Comparison of ENCODE assay signal across 24 cellular contexts in the genomic region with DNA sequence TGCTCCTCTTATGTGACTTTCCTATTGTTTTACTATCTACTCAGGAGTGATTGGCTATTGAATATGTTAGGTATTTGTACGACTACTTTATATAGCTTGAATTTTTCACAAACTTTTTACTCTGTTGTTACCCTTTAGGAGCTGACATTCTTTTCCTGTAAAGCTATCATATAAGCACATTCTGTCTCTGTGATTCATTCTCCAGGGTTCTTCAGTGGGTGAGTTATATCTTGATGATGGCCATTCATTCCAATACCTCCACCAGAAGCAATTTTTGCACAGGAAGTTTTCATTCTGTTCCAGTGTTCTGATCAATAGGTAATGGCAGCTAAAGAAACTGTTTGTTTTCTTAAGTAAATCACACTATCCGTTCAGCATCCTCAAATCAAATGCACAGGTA. TPM values are rescaled to one million over a fixed set of nuclear protein-coding genes. Genes with fewer than 3 reads are reported as not detected.
A peak's percentile ranks its signal among the peaks of the same experiment; 100 is the strongest.
DNase-seq lines count a peak whose midpoint lies in the region; ATAC-seq lines count a peak whose summit lies in the region.
"Had no signal": no experiment of that assay in that cellular context is flagged by ENCODE, and none has a peak within 500 bp of the region (broad histone marks: within the 10 kb centered on the region; RNA-seq: fewer than 3 reads in every experiment).

No MANE protein-coding gene starts in this region.

- DNase-seq in activated T-cell treated with anti-CD3 and anti-CD28 coated beads, Interleukin-2, amount 50 U/mL, for 72 hours = no peak
- DNase-seq in activated T-cell treated with anti-CD3 and anti-CD28 coated beads for 4 hours = no peak
- DNase-seq in astrocyte of the hippocampus (ENCODE audit: low read depth, low spot score) = peak; percentile 21
- peak; percentile 7 for DNase-seq in glomerular visceral epithelial cell (ENCODE audit: extremely low spot score)
- DNase-seq in activated naive CD4-positive, alpha-beta T cell treated with Interleukin-2 at 50 U/mL for 16 hours = no peak
- no peak for DNase-seq in stimulated activated CD4-positive, alpha-beta T cell treated with anti-CD3 and anti-CD28 coated beads, Interleukin-2, amount 100 ng/mL, for 48 hours
- DNase-seq: activated B cell treated with CpG ODN at 0.5 μM for 24 hours; activated CD8-positive, alpha-beta T cell treated with anti-CD3 and anti-CD28 coated beads for 36 hours; adrenal gland; DMS53; H7; mesendoderm; NCI-H1092; NCI-H2029; NCI-H748 treated with DMSO at 0.1 percent for 48 hours; nucleus accumbens; stimulated activated CD4-positive, alpha-beta T cell treated with anti-CD3 and anti-CD28 coated beads, Interleukin-1b, Interleukin-23, amount 100 ng/mL, for 48 hours; substantia nigra; T-helper 9 cell; upper lobe of left lung had no signal

- no peaks in the 10 kb centered on the region for H3K9me3 Mint-ChIP-seq in activated T-cell treated with anti-CD3 and anti-CD28 coated beads, Interleukin-2, amount 50 U/mL, for 72 hours
- H3K9me3 Mint-ChIP-seq: activated B cell treated with CpG ODN at 0.5 μM for 24 hours; activated CD8-positive, alpha-beta T cell treated with anti-CD3 and anti-CD28 coated beads for 36 hours; dendritic cell treated with granulocyte-macrophage colony-stimulating factor and Interleukin-4, amounts not matched to agents 40 ng/mL and 50 ng/mL, for 4 days; IgD-negative memory B cell had no signal

- no peaks in the 10 kb centered on the region for H3K27me3 Mint-ChIP-seq in activated T-cell treated with anti-CD3 and anti-CD28 coated beads, Interleukin-2, amount 50 U/mL, for 72 hours (ENCODE audit: low read depth)
- H3K27me3 Mint-ChIP-seq: activated B cell treated with CpG ODN at 0.5 μM for 24 hours; activated CD8-positive, alpha-beta T cell treated with anti-CD3 and anti-CD28 coated beads for 36 hours; dendritic cell treated with granulocyte-macrophage colony-stimulating factor and Interleukin-4, amounts not matched to agents 40 ng/mL and 50 ng/mL, for 4 days; IgD-negative memory B cell had no signal

- H3K27ac Mint-ChIP-seq in activated T-cell treated with anti-CD3 and anti-CD28 coated beads, Interleukin-2, amount 50 U/mL, for 72 hours = peak overlapping the region; percentile 98
- H3K27ac Mint-ChIP-seq: activated B cell treated with CpG ODN at 0.5 μM for 24 hours; activated CD8-positive, alpha-beta T cell treated with anti-CD3 and anti-CD28 coated beads for 36 hours; dendritic cell treated with granulocyte-macrophage colony-stimulating factor and Interleukin-4, amounts not matched to agents 40 ng/mL and 50 ng/mL, for 4 days had no signal

- H3K36me3 Mint-ChIP-seq in activated T-cell treated with anti-CD3 and anti-CD28 coated beads, Interleukin-2, amount 50 U/mL, for 72 hours (ENCODE audit: insufficient read depth in 2 of 2) = peaks cover 2 to 13% of the 10 kb centered on the region in 2 donors

- H3K4me1 Mint-ChIP-seq in activated T-cell treated with anti-CD3 and anti-CD28 coated beads, Interleukin-2, amount 50 U/mL, for 72 hours (ENCODE audit: low read depth) = peaks cover 5% of the 10 kb centered on the region
- H3K4me1 Mint-ChIP-seq: activated B cell treated with CpG ODN at 0.5 μM for 24 hours, IgD-negative memory B cell had no signal

- ATAC-seq in activated T-cell treated with anti-CD3 and anti-CD28 coated beads, Interleukin-2, amount 50 U/mL, for 72 hours (replicated peaks in 1 of 2) = peak; percentile 62 to 83
- ATAC-seq in HG03159 (IDR thresholded peaks at IDR 0.05; ENCODE audit: unreplicated experiment) (no peak), HG02885 (IDR thresholded peaks at IDR 0.05; ENCODE audit: poor library complexity, unreplicated experiment) (no peak)
- ATAC-seq: activated CD8-positive, alpha-beta T cell treated with anti-CD3 and anti-CD28 coated beads for 36 hours had no signal

- H3K4me3 Mint-ChIP-seq in activated T-cell treated with anti-CD3 and anti-CD28 coated beads, Interleukin-2, amount 50 U/mL, for 72 hours = peak overlapping the region in 1 of 2 donors; percentile 70
- H3K4me3 Mint-ChIP-seq: activated B cell treated with CpG ODN at 0.5 μM for 24 hours; activated CD8-positive, alpha-beta T cell treated with anti-CD3 and anti-CD28 coated beads for 36 hours; dendritic cell treated with granulocyte-macrophage colony-stimulating factor and Interleukin-4, amounts not matched to agents 40 ng/mL and 50 ng/mL, for 4 days; IgD-negative memory B cell had no signal

RNA-seq across cellular contexts. Expression of gene CAPN3, which starts 10.1 kb away (rescaled TPM):
- 1 to 10 TPM; 9.0 to 9.2 TPM for total RNA-seq in activated T-cell treated with anti-CD3 and anti-CD28 coated beads, Interleukin-2, amount 50 U/mL, for 72 hours
- total RNA-seq: H7 had no signal

Comparison
In these comparisons a context has a peak if more than half of its experiments do, and no peak if none do; other contexts are left out.
1. ATAC-seq: peak in activated T-cell treated with anti-CD3 and anti-CD28 coated beads, Interleukin-2, amount 50 U/mL, for 72 hours (2 of 2); none in HG03159 (single experiment) and HG02885 (single experiment).
2. DNase-seq: peak in astrocyte of the hippocampus (single experiment) and glomerular visceral epithelial cell (single experiment); none in activated T-cell treated with anti-CD3 and anti-CD28 coated beads, Interleukin-2, amount 50 U/mL, for 72 hours (0 of 2), activated T-cell treated with anti-CD3 and anti-CD28 coated beads for 4 hours (single experiment), activated naive CD4-positive, alpha-beta T cell treated with Interleukin-2 at 50 U/mL for 16 hours (single experiment) and stimulated activated CD4-positive, alpha-beta T cell treated with anti-CD3 and anti-CD28 coated beads, Interleukin-2, amount 100 ng/mL, for 48 hours (0 of 2).